ENCODE assay signal across 31 cellular contexts in the genomic region with DNA sequence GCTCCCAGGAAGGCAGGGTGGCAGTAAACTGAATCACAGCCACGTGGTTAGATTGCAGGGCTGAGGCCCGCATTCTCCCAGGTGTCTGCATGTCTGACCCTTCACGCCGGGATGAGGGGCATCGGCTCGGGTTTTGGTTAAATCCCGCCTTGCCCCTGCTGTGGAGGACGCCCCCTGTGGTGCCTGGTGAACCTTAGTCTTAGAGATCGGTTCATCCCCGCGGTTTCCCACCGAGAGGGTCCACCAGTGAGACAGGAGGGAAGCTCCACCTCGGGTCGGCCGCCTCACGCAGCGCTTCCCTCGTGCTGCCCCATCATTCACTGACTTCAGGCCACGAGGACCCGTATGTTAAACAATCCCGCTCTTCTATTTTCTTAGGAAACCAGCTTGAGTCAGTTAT.
"Had no signal": no experiment of that assay in that cellular context is flagged by ENCODE, and none has a peak within 500 bp of the region (broad histone marks: within the 10 kb centered on the region; RNA-seq: fewer than 3 reads in every experiment).

No MANE protein-coding gene starts in this region.

- H3K9me3 Mint-ChIP-seq: activated B cell treated with CpG ODN at 0.5 μM for 24 hours; activated CD8-positive, alpha-beta T cell treated with anti-CD3 and anti-CD28 coated beads for 36 hours; activated T-cell treated with anti-CD3 and anti-CD28 coated beads, Interleukin-2, amount 50 U/mL, for 4 hours; activated T-helper 17 cell treated with anti-CD3 and anti-CD28 coated beads, Interleukin-2, amount 50 U/mL, for 72 hours; central memory CD8-positive, alpha-beta T cell; dendritic cell treated with granulocyte-macrophage colony-stimulating factor and Interleukin-4, amounts not matched to agents 40 ng/mL and 50 ng/mL, for 4 days; endodermal cell; T-helper 2 cell treated with Interferon-gamma antibody and Interleukin-4, amounts not matched to agents 5 μg/mL and 100 μg/mL, for 36 hours had no signal

- FAIRE-seq: astrocyte, frontal cortex had no signal

- DNase-seq: activated B cell treated with CpG ODN at 0.5 μM for 24 hours; activated CD4-positive, alpha-beta T cell treated with anti-CD3 and anti-CD28 coated beads for 48 hours; activated CD4-positive, alpha-beta T cell treated with anti-CD3 and anti-CD28 coated beads, Interleukin-2, amount 50 U/mL, for 1 hour; activated CD4-positive, alpha-beta T cell treated with anti-CD3 and anti-CD28 coated beads, Interleukin-2, amount 50 U/mL, for 48 hours; activated CD8-positive, alpha-beta memory T cell treated with anti-CD3 and anti-CD28 coated beads for 24 hours; activated CD8-positive, alpha-beta T cell treated with anti-CD3 and anti-CD28 coated beads for 36 hours; activated effector memory CD4-positive, alpha-beta T cell treated with Interleukin-2 at 50 U/mL for 16 hours; activated gamma-delta T cell treated with Interleukin-2 at 50 U/mL for 16 hours; activated naive CD4-positive, alpha-beta T cell treated with anti-CD3 and anti-CD28 coated beads, Interleukin-2, amount 50 U/mL, for 16 hours; activated naive CD4-positive, alpha-beta T cell treated with Interleukin-2 at 50 U/mL for 16 hours; activated T-cell treated with anti-CD3 and anti-CD28 coated beads, Interleukin-2, amount 50 U/mL, for 4 hours; amniotic stem cell; anterior cingulate cortex; brain microvascular endothelial cell; dorsolateral prefrontal cortex; effector memory CD4-positive, alpha-beta T cell; endodermal cell; foreskin fibroblast; T-helper 1 cell; T-helper 17 cell; T1000; WERI-Rb-1 had no signal

- H3K27me3 Mint-ChIP-seq: activated B cell treated with CpG ODN at 0.5 μM for 24 hours; activated naive CD8-positive, alpha-beta T cell; central memory CD8-positive, alpha-beta T cell had no signal

- H3K4me3 Mint-ChIP-seq: activated B cell treated with CpG ODN at 0.5 μM for 24 hours; activated CD8-positive, alpha-beta T cell treated with anti-CD3 and anti-CD28 coated beads for 36 hours; activated naive CD8-positive, alpha-beta T cell; activated T-cell treated with anti-CD3 and anti-CD28 coated beads, Interleukin-2, amount 50 U/mL, for 4 hours; activated T-helper 17 cell treated with anti-CD3 and anti-CD28 coated beads, Interleukin-2, amount 50 U/mL, for 72 hours; central memory CD8-positive, alpha-beta T cell; dendritic cell treated with granulocyte-macrophage colony-stimulating factor and Interleukin-4, amounts not matched to agents 40 ng/mL and 50 ng/mL, for 4 days; endodermal cell; T-helper 17 cell; T-helper 2 cell treated with Interferon-gamma antibody and Interleukin-4, amounts not matched to agents 5 μg/mL and 100 μg/mL, for 36 hours had no signal

- H3K27ac Mint-ChIP-seq: activated B cell treated with CpG ODN at 0.5 μM for 24 hours; activated CD8-positive, alpha-beta T cell treated with anti-CD3 and anti-CD28 coated beads for 36 hours; activated naive CD8-positive, alpha-beta T cell; activated T-helper 17 cell treated with anti-CD3 and anti-CD28 coated beads, Interleukin-2, amount 50 U/mL, for 72 hours; dendritic cell treated with granulocyte-macrophage colony-stimulating factor and Interleukin-4, amounts not matched to agents 40 ng/mL and 50 ng/mL, for 4 days; T-helper 17 cell; T-helper 2 cell treated with Interferon-gamma antibody and Interleukin-4, amounts not matched to agents 5 μg/mL and 100 μg/mL, for 36 hours had no signal

- H3K4me1 Mint-ChIP-seq: activated B cell treated with CpG ODN at 0.5 μM for 24 hours; activated T-helper 17 cell treated with anti-CD3 and anti-CD28 coated beads, Interleukin-2, amount 50 U/mL, for 72 hours; central memory CD8-positive, alpha-beta T cell; endodermal cell; T-helper 17 cell had no signal

- H3K4me3 ChIP-seq: coronary artery, dorsolateral prefrontal cortex had no signal

- H3K36me3 ChIP-seq: brain microvascular endothelial cell, WERI-Rb-1 had no signal

- ATAC-seq: activated CD4-positive, CD25-positive, alpha-beta regulatory T cell treated with anti-CD3 and anti-CD28 coated beads, Interleukin-2, amount 50 U/mL, for 24 hours; activated CD8-positive, alpha-beta T cell treated with anti-CD3 and anti-CD28 coated beads for 36 hours; T-helper 17 cell had no signal

- H3K27me3 ChIP-seq: brain microvascular endothelial cell had no signal

- H3K36me3 Mint-ChIP-seq: activated naive CD8-positive, alpha-beta T cell had no signal

- H3K27ac ChIP-seq: brain microvascular endothelial cell, coronary artery, dorsolateral prefrontal cortex, WERI-Rb-1 had no signal
